Comparison of ENCODE assay signal across 8 cellular contexts in genomic region chr22:25895678-25896077, GRCh38.
"Had no signal": no experiment of that assay in that cellular context is flagged by ENCODE, and none has a peak within 500 bp of the region (broad histone marks: within the 10 kb centered on the region; RNA-seq: fewer than 3 reads in every experiment).

No MANE protein-coding gene starts in this region.

- DNase-seq: GDM1, GF-D8 had no signal

- H3K4me3 ChIP-seq: GM12878 had no signal

- FAIRE-seq: G401.6, GM12878, GM12891, GM12892, GM18507, GM19239 had no signal
